In the genomic region with DNA sequence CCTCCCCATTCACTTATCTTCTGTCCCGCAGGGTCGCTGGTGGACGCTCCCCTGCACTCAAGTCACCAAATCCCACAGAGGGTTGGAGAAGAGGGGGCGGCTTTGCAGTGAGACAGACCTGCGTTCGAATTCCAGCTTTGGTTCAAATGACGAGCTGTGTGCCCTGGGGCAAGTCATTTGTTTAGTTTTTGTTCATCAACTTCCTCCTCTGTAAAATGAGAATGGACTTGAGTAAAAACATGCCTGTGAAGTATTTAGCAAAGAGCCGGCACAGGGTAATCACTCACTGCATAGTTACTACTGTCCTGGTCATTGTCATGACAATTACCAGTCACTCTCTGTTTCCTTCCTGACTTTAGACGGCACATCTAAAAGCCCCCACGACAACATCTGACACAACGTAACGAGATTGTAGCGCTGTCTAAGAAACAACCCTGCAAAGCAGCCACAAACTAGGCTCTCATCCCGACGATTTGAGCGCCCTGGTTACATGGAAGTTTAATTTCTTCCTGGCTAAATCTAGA, we compare ENCODE assay signal across 19 cellular contexts.
"Had no signal": no experiment of that assay in that cellular context is flagged by ENCODE, and none has a peak within 500 bp of the region (broad histone marks: within the 10 kb centered on the region; RNA-seq: fewer than 3 reads in every experiment).

No MANE protein-coding gene starts in this region.

- H3K9me3 ChIP-seq: esophagus squamous epithelium, mucosa of descending colon, neutrophil, tibial nerve had no signal

- H3K36me3 Mint-ChIP-seq: activated naive CD8-positive, alpha-beta T cell; immature natural killer cell; naive thymus-derived CD4-positive, alpha-beta T cell; stimulated activated naive B cell treated with anti-CD40 and anti-IgM and Interleukin-4, amounts not matched to agents 10 μg/mL and 1 μg/mL and 100 μg/mL, for 72 hours had no signal

- H3K27me3 ChIP-seq: foreskin keratinocyte had no signal

- DNase-seq: activated CD4-positive, alpha-beta T cell treated with anti-CD3 and anti-CD28 coated beads, Interleukin-2, amount 10 ng/mL, durations not matched to agents 24 days and 14 days; activated CD4-positive, CD25-positive, alpha-beta regulatory T cell; activated CD8-positive, alpha-beta memory T cell treated with anti-CD3 and anti-CD28 coated beads, Interleukin-2, amount 50 U/mL, for 48 hours; activated gamma-delta T cell; activated T-cell treated with anti-CD3 and anti-CD28 coated beads, Interleukin-2, amount 50 U/mL, for 72 hours; amniotic stem cell; esophagus squamous epithelium; foreskin keratinocyte; immature natural killer cell; left cardiac atrium; mucosa of descending colon; naive thymus-derived CD4-positive, alpha-beta T cell; retina; stimulated activated CD4-positive, alpha-beta T cell treated with anti-CD3 and anti-CD28 coated beads, Interleukin-4, amount 100 ng/mL, for 1 hour; stimulated activated naive B cell treated with anti-CD40 and anti-IgM and Interleukin-4, amounts not matched to agents 10 μg/mL and 1 μg/mL and 100 μg/mL, for 72 hours; T-helper 2 cell had no signal

- H3K27ac Mint-ChIP-seq: activated CD4-positive, alpha-beta T cell treated with anti-CD3 and anti-CD28 coated beads, Interleukin-2, amount 10 ng/mL, durations not matched to agents 24 days and 14 days; activated naive CD8-positive, alpha-beta T cell; activated T-cell treated with anti-CD3 and anti-CD28 coated beads, Interleukin-2, amount 50 U/mL, for 72 hours; immature natural killer cell; naive thymus-derived CD4-positive, alpha-beta T cell; stimulated activated naive B cell treated with anti-CD40 and anti-IgM and Interleukin-4, amounts not matched to agents 10 μg/mL and 1 μg/mL and 100 μg/mL, for 72 hours had no signal

- H3K36me3 ChIP-seq: esophagus squamous epithelium, neutrophil, tibial nerve had no signal

- H3K4me1 Mint-ChIP-seq: activated CD4-positive, alpha-beta T cell treated with anti-CD3 and anti-CD28 coated beads, Interleukin-2, amount 10 ng/mL, durations not matched to agents 24 days and 14 days; stimulated activated naive B cell treated with anti-CD40 and anti-IgM and Interleukin-4, amounts not matched to agents 10 μg/mL and 1 μg/mL and 100 μg/mL, for 72 hours had no signal

- H3K9me3 Mint-ChIP-seq: activated CD4-positive, alpha-beta T cell treated with anti-CD3 and anti-CD28 coated beads, Interleukin-2, amount 10 ng/mL, durations not matched to agents 24 days and 14 days; activated T-cell treated with anti-CD3 and anti-CD28 coated beads, Interleukin-2, amount 50 U/mL, for 72 hours; stimulated activated naive B cell treated with anti-CD40 and anti-IgM and Interleukin-4, amounts not matched to agents 10 μg/mL and 1 μg/mL and 100 μg/mL, for 72 hours had no signal

- H3K27ac ChIP-seq: esophagus squamous epithelium, foreskin keratinocyte, neutrophil, tibial nerve had no signal

- H3K4me1 ChIP-seq: foreskin keratinocyte, tibial nerve had no signal

- H3K27me3 Mint-ChIP-seq: activated naive CD8-positive, alpha-beta T cell had no signal

- ATAC-seq: activated T-cell treated with anti-CD3 and anti-CD28 coated beads, Interleukin-2, amount 50 U/mL, for 72 hours; foreskin keratinocyte; mucosa of descending colon; naive thymus-derived CD4-positive, alpha-beta T cell; stimulated activated naive B cell treated with anti-CD40 and anti-IgM and Interleukin-4, amounts not matched to agents 10 μg/mL and 1 μg/mL and 100 μg/mL, for 72 hours had no signal

- H3K4me3 ChIP-seq: esophagus squamous epithelium, mucosa of descending colon, tibial nerve had no signal

- H3K4me3 Mint-ChIP-seq: activated CD4-positive, alpha-beta T cell treated with anti-CD3 and anti-CD28 coated beads, Interleukin-2, amount 10 ng/mL, durations not matched to agents 24 days and 14 days; activated naive CD8-positive, alpha-beta T cell; activated T-cell treated with anti-CD3 and anti-CD28 coated beads, Interleukin-2, amount 50 U/mL, for 72 hours; immature natural killer cell; naive thymus-derived CD4-positive, alpha-beta T cell; stimulated activated naive B cell treated with anti-CD40 and anti-IgM and Interleukin-4, amounts not matched to agents 10 μg/mL and 1 μg/mL and 100 μg/mL, for 72 hours had no signal
